ENCODE assay signal across 8 cellular contexts in the genomic region with DNA sequence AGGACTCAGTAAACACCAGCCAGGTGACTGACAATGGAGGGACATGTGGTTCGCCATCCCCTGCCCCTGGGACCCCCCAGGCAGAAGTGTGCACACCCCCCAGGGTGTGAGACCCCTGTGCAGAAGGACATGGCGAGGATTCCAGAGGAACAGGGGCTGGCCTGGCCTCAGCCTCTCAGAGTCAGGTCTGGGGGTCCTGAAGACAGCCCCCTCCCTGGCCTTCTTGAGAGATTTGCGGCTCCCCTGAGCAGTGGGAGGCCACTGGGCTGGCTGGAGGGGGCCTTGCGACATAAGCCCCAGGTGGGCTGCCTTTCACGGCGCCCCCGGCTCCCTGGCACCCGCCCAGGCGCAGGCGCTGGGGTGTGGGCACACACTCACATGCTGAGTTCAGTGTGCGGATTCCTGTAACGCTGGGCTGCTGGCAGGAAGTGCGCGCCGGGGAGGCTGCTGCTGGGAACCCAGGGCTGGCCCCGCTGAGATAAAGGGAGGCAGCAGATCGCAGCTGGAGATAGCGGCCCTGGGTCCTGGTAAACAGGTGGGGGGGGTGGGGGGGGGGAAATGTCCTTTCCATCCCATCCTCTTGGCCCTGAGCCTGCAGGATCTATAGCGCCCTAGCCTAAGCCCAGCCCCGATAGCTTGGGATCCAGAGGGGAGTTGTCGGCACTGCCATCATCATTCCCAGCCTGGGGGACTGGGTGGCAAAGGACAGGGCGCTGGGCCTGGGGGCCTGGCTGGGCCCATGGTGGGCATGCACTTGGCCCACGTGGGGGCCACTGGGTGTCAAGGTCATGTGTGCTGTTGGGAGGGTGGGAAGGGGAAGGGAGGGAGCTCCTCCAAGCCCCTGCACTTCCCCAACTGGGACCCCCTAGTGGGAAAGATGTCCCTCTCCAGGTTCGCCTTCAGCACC. TPM values are rescaled to one million over a fixed set of nuclear protein-coding genes. Genes with fewer than 3 reads are reported as not detected.
DNase-seq lines count a peak whose midpoint lies in the region; FAIRE-seq and TF ChIP-seq lines count a peak whose summit lies in the region.

No MANE protein-coding gene starts in this region.

- H2AK5ac ChIP-seq in trophoblast cell (ENCODE audit: low read length), result peak overlapping the region; percentile 65

- no peaks in the 10 kb centered on the region for H3K27me3 ChIP-seq in HUES64 (ENCODE audit: insufficient read depth, low read length)
- no peaks in the 10 kb centered on the region for H3K27me3 ChIP-seq in WERI-Rb-1 (ENCODE audit: insufficient read depth, low read depth, severe bottlenecking)
- no peaks in the 10 kb centered on the region for H3K27me3 ChIP-seq in trophoblast cell (ENCODE audit: insufficient read depth, low read length)

- H3K4me3 Mint-ChIP-seq in dendritic cell treated with granulocyte-macrophage colony-stimulating factor and Interleukin-4, amounts not matched to agents 40 ng/mL and 50 ng/mL, for 4 days, result peak overlapping the region; percentile 66

- no peak overlapping the region for H3K23ac ChIP-seq in trophoblast cell (ENCODE audit: low read length)

- H3K36me3 ChIP-seq in HUES64 (ENCODE audit: insufficient read depth, low read length), result no peaks in the 10 kb centered on the region
- H3K36me3 ChIP-seq in WERI-Rb-1, result peaks cover 3% of the 10 kb centered on the region
- H3K36me3 ChIP-seq in trophoblast cell (ENCODE audit: control insufficient read depth in 1 of 2, insufficient read depth in 2 of 2, low read length in 2 of 2), result no peaks in the 10 kb centered on the region

- H3K4me3 ChIP-seq in HUES64 (ENCODE audit: low read length) (no peak overlapping the region), WERI-Rb-1 (ENCODE audit: low read depth, low read length) (no peak overlapping the region), trophoblast cell (ENCODE audit: low read depth, low read length) (no peak overlapping the region)

- 64% methylated on average over 22 of the region's 24 CpGs for WGBS in HUES64
- no CpG with 5 or more reads among the region's 24 CpGs for WGBS in trophoblast cell (ENCODE audit: extremely low coverage, insufficient coverage, insufficient read length)

- H2BK120ac ChIP-seq in trophoblast cell (ENCODE audit: insufficient read depth, low read length, poor library complexity), result peak overlapping the region; percentile 30

- no peak overlapping the region for H2AFZ ChIP-seq in trophoblast cell (ENCODE audit: insufficient read depth, low read length, poor library complexity)

- intact Hi-C loops in dendritic cell treated with granulocyte-macrophage colony-stimulating factor and Interleukin-4, amounts not matched to agents 40 ng/mL and 50 ng/mL, for 4 days (cut with micrococcal nuclease), result loop anchor here (10.0 kb wide), 1 partner anchor 174 kb away; no protein-coding TSS in a partner anchor

- H3K4me1 ChIP-seq in HUES64 (ENCODE audit: insufficient read depth, low read length), result peaks cover 20% of the 10 kb centered on the region
- H3K4me1 ChIP-seq in trophoblast cell (ENCODE audit: control insufficient read depth in 1 of 2, insufficient read depth in 2 of 2, low read length in 2 of 2), result peaks cover 32 to 34% of the 10 kb centered on the region in 2 experiments

- H3K79me2 ChIP-seq in trophoblast cell (ENCODE audit: control insufficient read depth, insufficient read depth, low read length, poor library complexity), result peaks cover 3% of the 10 kb centered on the region

- H4K91ac ChIP-seq in trophoblast cell (ENCODE audit: low read depth, low read length), result peak overlapping the region; percentile 42

- DNase-seq in WERI-Rb-1 (no peak), trophoblast cell (peak in 1 of 2 donors; percentile 47), midbrain (lab: John Stamatoyannopoulos, UW) (no peak), NCI-H1694 (lab: John Stamatoyannopoulos, UW) (no peak), RCC 7860 (ENCODE audit: low spot score) (no peak), NCI-H446 treated with DMSO at 0.1 percent for 48 hours (lab: John Stamatoyannopoulos, UW) (no peak)

- no peaks in the 10 kb centered on the region for H3K36me3 Mint-ChIP-seq in dendritic cell treated with granulocyte-macrophage colony-stimulating factor and Interleukin-4, amounts not matched to agents 40 ng/mL and 50 ng/mL, for 4 days (ENCODE audit: low read depth)

- H3K14ac ChIP-seq in trophoblast cell (ENCODE audit: low read length), result peak overlapping the region; percentile 28

- H4K8ac ChIP-seq in trophoblast cell (ENCODE audit: low read depth, low read length), result peak overlapping the region; percentile 36

- H2BK5ac ChIP-seq in trophoblast cell (ENCODE audit: low read depth, low read length, poor library complexity), result peak overlapping the region; percentile 28

- H3K9ac ChIP-seq in HUES64 (ENCODE audit: low read depth, low read length) (no peak overlapping the region), trophoblast cell (ENCODE audit: low read length) (no peak overlapping the region)

- TF ChIP-seq CTCF in WERI-Rb-1 (IDR thresholded peaks at IDR 0.05; ENCODE audit: low read depth, low read length), result 0 out of 2 replicates have a peak, but pooled peaks have one; percentile 11

- H4K12ac ChIP-seq in trophoblast cell (ENCODE audit: low read depth, low read length), result no peak overlapping the region

- no peak overlapping the region for H3K4me2 ChIP-seq in trophoblast cell (ENCODE audit: low read length)

- no peaks in the 10 kb centered on the region for H3K9me3 Mint-ChIP-seq in dendritic cell treated with granulocyte-macrophage colony-stimulating factor and Interleukin-4, amounts not matched to agents 40 ng/mL and 50 ng/mL, for 4 days

- peak overlapping the region; percentile 50 for H3K27ac Mint-ChIP-seq in dendritic cell treated with granulocyte-macrophage colony-stimulating factor and Interleukin-4, amounts not matched to agents 40 ng/mL and 50 ng/mL, for 4 days

- H3K27me3 Mint-ChIP-seq in dendritic cell treated with granulocyte-macrophage colony-stimulating factor and Interleukin-4, amounts not matched to agents 40 ng/mL and 50 ng/mL, for 4 days, result no peaks in the 10 kb centered on the region

- peaks cover 79% of the 10 kb centered on the region for H3K4me1 Mint-ChIP-seq in dendritic cell treated with granulocyte-macrophage colony-stimulating factor and Interleukin-4, amounts not matched to agents 40 ng/mL and 50 ng/mL, for 4 days (ENCODE audit: low read depth)

- peak overlapping the region; percentile 55; the same call in 1 of the 2 replicates for H3K27ac ChIP-seq in HUES64 (ENCODE audit: low read depth, low read length)
- no peak overlapping the region for H3K27ac ChIP-seq in WERI-Rb-1
- H3K27ac ChIP-seq in trophoblast cell (ENCODE audit: low read depth, low read length), result no peak overlapping the region

- H3K79me1 ChIP-seq in trophoblast cell (ENCODE audit: low read length), result peaks cover 22% of the 10 kb centered on the region

- H3K9me3 ChIP-seq in HUES64 (ENCODE audit: insufficient read depth, low read depth, low read length) (no peaks in the 10 kb centered on the region), WERI-Rb-1 (ENCODE audit: severe bottlenecking) (no peaks in the 10 kb centered on the region), trophoblast cell (ENCODE audit: insufficient read depth, low read depth, low read length) (no peaks in the 10 kb centered on the region)

- peak overlapping the region; percentile 72 for H2BK12ac ChIP-seq in trophoblast cell (ENCODE audit: low read length)

- H3K18ac ChIP-seq in trophoblast cell (ENCODE audit: low read length), result peak overlapping the region; percentile 10

- FAIRE-seq in RCC 7860 (lab: Jason Lieb, UNC), result no peak

- no peak overlapping the region for H3K4ac ChIP-seq in trophoblast cell (ENCODE audit: low read depth, low read length)

RNA-seq across cellular contexts. Expression of gene TMEM235, which starts 27.1 kb away (rescaled TPM):
- not detected for polyA plus RNA-seq in HUES64 (2013, experiment 1 of 2)
- polyA plus RNA-seq in HUES64 (2013, experiment 2 of 2), result 0.25 TPM
- polyA plus RNA-seq in trophoblast cell (2013), result not detected in 2 replicates

RNA-seq across cellular contexts. Expression of gene BIRC5, which starts 44.5 kb away (rescaled TPM):
- 91.6 TPM for polyA plus RNA-seq in HUES64 (2013, experiment 1 of 2)
- polyA plus RNA-seq in HUES64 (2013, experiment 2 of 2), result 99.2 TPM
- 38.7 and 44.2 TPM in 2 replicates for polyA plus RNA-seq in trophoblast cell (2013)
